25 cellular contexts compared by ENCODE assay signal in the genomic region with DNA sequence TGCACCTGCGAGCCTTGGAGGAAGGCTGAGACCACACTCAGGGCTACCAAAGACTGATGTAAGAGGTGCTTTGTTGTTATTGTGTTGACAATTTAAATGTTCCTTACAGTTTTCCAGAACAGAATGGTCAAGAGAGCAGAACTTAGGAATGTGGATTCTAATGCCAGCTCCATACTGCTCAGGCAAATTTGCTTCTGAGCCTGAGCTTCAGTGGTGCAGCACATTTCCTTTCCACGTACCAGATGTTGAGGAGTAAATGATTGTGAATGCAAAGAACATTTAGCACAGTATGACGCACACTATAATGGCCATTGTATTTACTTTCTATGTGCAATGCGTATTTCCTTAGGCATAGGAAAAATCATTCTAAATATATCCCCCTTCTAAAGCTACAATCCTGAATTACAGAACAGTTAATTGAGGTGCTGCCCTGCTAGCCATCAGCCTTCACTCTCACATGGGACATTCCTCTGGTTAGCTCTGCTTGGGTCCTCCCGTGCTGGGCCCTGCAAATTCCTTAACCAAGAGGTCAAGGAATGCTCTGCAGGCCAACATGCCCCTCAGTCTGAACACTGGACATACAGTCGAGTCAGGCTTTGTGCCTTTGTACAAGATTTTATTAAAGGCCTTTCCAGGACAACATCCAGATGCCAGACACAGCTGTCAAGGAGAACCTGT. TPM values are rescaled to one million over a fixed set of nuclear protein-coding genes. Genes with fewer than 3 reads are reported as not detected.
"Had no signal": no experiment of that assay in that cellular context is flagged by ENCODE, and none has a peak within 500 bp of the region (broad histone marks: within the 10 kb centered on the region; RNA-seq: fewer than 3 reads in every experiment).

No MANE protein-coding gene starts in this region.

- H3K4me1 ChIP-seq: ascending aorta, pancreas, right lobe of liver, vagina had no signal

- DNase-seq: activated B cell treated with CpG ODN at 0.5 μM for 24 hours; activated CD4-positive, alpha-beta memory T cell treated with anti-CD3 and anti-CD28 coated beads, Interleukin-2, amount 10 ng/mL, durations not matched to agents 7 days and 5 days; activated CD4-positive, alpha-beta T cell treated with anti-CD3 and anti-CD28 coated beads for 4 hours; activated CD8-positive, alpha-beta memory T cell treated with anti-CD3 and anti-CD28 coated beads, Interleukin-2, amount 10 ng/mL, durations not matched to agents 7 days and 5 days; activated naive CD4-positive, alpha-beta T cell treated with anti-CD3 and anti-CD28 coated beads for 36 hours; effector memory CD8-positive, alpha-beta T cell; head of caudate nucleus; naive thymus-derived CD8-positive, alpha-beta T cell; pancreas; right lobe of liver; stimulated activated CD4-positive, alpha-beta T cell treated with anti-CD3 and anti-CD28 coated beads, Interleukin-4, amount 100 ng/mL, for 1 hour; stimulated activated naive CD8-positive, alpha-beta T cell treated with anti-CD3 and anti-CD28 coated beads, Interleukin-15, amount 100 ng/mL, for 72 hours; T-cell; trophoblast cell had no signal

- H3K9me3 ChIP-seq: ascending aorta, pancreas, right lobe of liver, vagina had no signal

- H3K4me2 ChIP-seq: smooth muscle cell had no signal

- H3K27me3 ChIP-seq: ascending aorta, pancreas, right lobe of liver, vagina had no signal

- ATAC-seq: activated CD8-positive, alpha-beta memory T cell treated with anti-CD3 and anti-CD28 coated beads, Interleukin-2, amount 10 ng/mL, durations not matched to agents 7 days and 5 days; activated T-helper 17 cell treated with anti-CD3 and anti-CD28 coated beads, Interleukin-2, amount 50 U/mL, for 72 hours; effector memory CD8-positive, alpha-beta T cell; naive thymus-derived CD8-positive, alpha-beta T cell; stimulated activated naive CD8-positive, alpha-beta T cell treated with anti-CD3 and anti-CD28 coated beads, Interleukin-15, amount 100 ng/mL, for 72 hours; T-cell had no signal

- H3K36me3 ChIP-seq: ascending aorta, pancreas, right lobe of liver, vagina had no signal

- H3K4me3 ChIP-seq: ascending aorta, pancreas, right lobe of liver, smooth muscle cell, vagina had no signal

- FAIRE-seq: frontal cortex, pancreas had no signal

- H3K27ac ChIP-seq: ascending aorta, pancreas, right lobe of liver, vagina had no signal

RNA-seq across cellular contexts. Expression of a gene that starts 21.1 kb away (rescaled TPM):
- total RNA-seq: activated B cell treated with CpG ODN at 0.5 μM for 24 hours; activated CD4-positive, alpha-beta memory T cell treated with anti-CD3 and anti-CD28 coated beads, Interleukin-2, amount 10 ng/mL, durations not matched to agents 7 days and 5 days; activated CD8-positive, alpha-beta memory T cell treated with anti-CD3 and anti-CD28 coated beads, Interleukin-2, amount 10 ng/mL, durations not matched to agents 7 days and 5 days; activated naive CD4-positive, alpha-beta T cell treated with anti-CD3 and anti-CD28 coated beads for 36 hours; activated T-helper 17 cell treated with anti-CD3 and anti-CD28 coated beads, Interleukin-2, amount 50 U/mL, for 72 hours; ascending aorta; cerebellum; dermis microvascular lymphatic vessel endothelial cell; fibroblast of lung; frontal cortex; kidney epithelial cell; liver; naive thymus-derived CD8-positive, alpha-beta T cell; pancreas; right lobe of liver; smooth muscle cell; T-cell; temporal lobe; vagina had no signal
- polyA plus RNA-seq: fibroblast of lung; liver; naive thymus-derived CD8-positive, alpha-beta T cell; pancreas; smooth muscle cell had no signal

RNA-seq across cellular contexts. Expression of a gene that starts 31.5 kb away (rescaled TPM):
- total RNA-seq: activated B cell treated with CpG ODN at 0.5 μM for 24 hours; activated CD4-positive, alpha-beta memory T cell treated with anti-CD3 and anti-CD28 coated beads, Interleukin-2, amount 10 ng/mL, durations not matched to agents 7 days and 5 days; activated CD8-positive, alpha-beta memory T cell treated with anti-CD3 and anti-CD28 coated beads, Interleukin-2, amount 10 ng/mL, durations not matched to agents 7 days and 5 days; activated naive CD4-positive, alpha-beta T cell treated with anti-CD3 and anti-CD28 coated beads for 36 hours; activated T-helper 17 cell treated with anti-CD3 and anti-CD28 coated beads, Interleukin-2, amount 50 U/mL, for 72 hours; ascending aorta; naive thymus-derived CD8-positive, alpha-beta T cell; smooth muscle cell; vagina had no signal
